ENCODE assay signal across 15 cellular contexts in genomic region chr4:185717018-185717726, GRCh38.
DNase-seq lines count a peak whose midpoint lies in the region; ATAC-seq and TF ChIP-seq lines count a peak whose summit lies in the region.
"Had no signal": no experiment of that assay in that cellular context is flagged by ENCODE, and none has a peak within 500 bp of the region (broad histone marks: within the 10 kb centered on the region; RNA-seq: fewer than 3 reads in every experiment).

No MANE protein-coding gene starts in this region.

- DNase-seq in BE2C (peak; percentile 29), NCI-H2196 (lab: John Stamatoyannopoulos, UW; ENCODE audit: unreplicated experiment) (peak; percentile 6), lung microvascular endothelial cell (ENCODE audit: low read depth in 2 of 2) (peak; percentile 67 to 90), Karpas-422 (no peak), NCI-H1694 (lab: John Stamatoyannopoulos, UW) (no peak), NCI-H2227 (lab: John Stamatoyannopoulos, UW; ENCODE audit: unreplicated experiment) (no peak)
- DNase-seq: activated CD8-positive, alpha-beta memory T cell treated with anti-CD3 and anti-CD28 coated beads, Interleukin-2, amount 50 U/mL, for 4 hours; DND-41; NCI-H2227 treated with DMSO at 0.1 percent for 48 hours; PC-9; stimulated activated CD4-positive, alpha-beta T cell treated with anti-CD3 and anti-CD28 coated beads, Interleukin-12 subunit alpha, Interleukin-12 subunit beta, amount 100 ng/mL, for 4 hours had no signal

- no peak for TF ChIP-seq CTCF in BE2C (IDR thresholded peaks at IDR 0.05; ENCODE audit: low read depth, low read length)
- TF ChIP-seq CTCF in gastroesophageal sphincter (IDR thresholded peaks at IDR 0.05) = no peak

- no peak overlapping the region for H3K4me3 ChIP-seq in BE2C (ENCODE audit: low read depth, low read length)
- H3K4me3 ChIP-seq in gastroesophageal sphincter = no peak overlapping the region
- H3K4me3 ChIP-seq in Karpas-422 (ENCODE audit: low read length) = no peak overlapping the region
- H3K4me3 ChIP-seq: hepatocyte, PC-9 had no signal

- H3K36me3 ChIP-seq in BE2C (no peaks in the 10 kb centered on the region), gastroesophageal sphincter (no peaks in the 10 kb centered on the region), Karpas-422 (ENCODE audit: insufficient read depth, low read length) (no peaks in the 10 kb centered on the region)

- no peak for TF ChIP-seq EP300 in gastroesophageal sphincter (IDR thresholded peaks at IDR 0.05)

- no peaks in the 10 kb centered on the region for H4K20me1 ChIP-seq in Karpas-422 (ENCODE audit: insufficient read depth, low read depth, low read length)

- ATAC-seq in gastroesophageal sphincter (no peak), GM19328 (IDR thresholded peaks at IDR 0.05; ENCODE audit: unreplicated experiment) (no peak)
- ATAC-seq: activated CD4-positive, CD25-positive, alpha-beta regulatory T cell treated with anti-CD3 and anti-CD28 coated beads, Interleukin-2, amount 50 U/mL, for 24 hours had no signal

- H3K27ac ChIP-seq in gastroesophageal sphincter = peak overlapping the region in 3 of 4 donors; percentile 46 to 78 (median 72)
- no peak overlapping the region for H3K27ac ChIP-seq in Karpas-422 (ENCODE audit: low read length)
- H3K27ac ChIP-seq: PC-9 had no signal

- no peaks in the 10 kb centered on the region for H3K79me2 ChIP-seq in Karpas-422 (ENCODE audit: low read length)
- H3K79me2 ChIP-seq: hepatocyte had no signal

- H2AFZ ChIP-seq in Karpas-422 (ENCODE audit: low read length) = no peak overlapping the region
- H2AFZ ChIP-seq: hepatocyte, PC-9 had no signal

- H3K9ac ChIP-seq in Karpas-422 (ENCODE audit: low read length) = no peak overlapping the region

- no peak for TF ChIP-seq POLR2A in gastroesophageal sphincter (IDR thresholded peaks at IDR 0.05)

- H3K4me2 ChIP-seq in Karpas-422 (ENCODE audit: low read depth, low read length, poor library complexity, severe bottlenecking) = no peak overlapping the region
- H3K4me2 ChIP-seq: hepatocyte, PC-9 had no signal

- H3K9me2 ChIP-seq in Karpas-422 (replicated peaks; ENCODE audit: insufficient read depth, low read length) = no peaks in the 10 kb centered on the region

- H3K27me3 ChIP-seq in BE2C (no peaks in the 10 kb centered on the region), gastroesophageal sphincter (no peaks in the 10 kb centered on the region), Karpas-422 (ENCODE audit: low read length) (no peaks in the 10 kb centered on the region)
- H3K27me3 ChIP-seq: hepatocyte had no signal

- WGBS in gastroesophageal sphincter (ENCODE audit: low coverage in 1 of 2), 2 donors = 63 to 87% methylated on average over 14 to 17 of the region's 17 CpGs

- H3K4me1 ChIP-seq in BE2C = peaks cover 35% of the 10 kb centered on the region
- H3K4me1 ChIP-seq in gastroesophageal sphincter = peaks cover 11 to 68% (median 29%) of the 10 kb centered on the region in 3 donors
- H3K4me1 ChIP-seq in Karpas-422 (ENCODE audit: low read length) = no peaks in the 10 kb centered on the region

- H3K9me3 ChIP-seq in BE2C = no peaks in the 10 kb centered on the region
- no peaks in the 10 kb centered on the region for H3K9me3 ChIP-seq in gastroesophageal sphincter
- H3K9me3 ChIP-seq in Karpas-422 (ENCODE audit: low read length) = no peaks in the 10 kb centered on the region

Comparison
In these comparisons a context has a peak if more than half of its experiments do, and no peak if none do; other contexts are left out.
1. DNase-seq: peak in BE2C (single experiment), NCI-H2196 (single experiment) and lung microvascular endothelial cell (2 of 2); none in Karpas-422 (single experiment), NCI-H1694 (single experiment) and NCI-H2227 (single experiment).